Comparison of ENCODE assay signal across 10 cellular contexts in genomic region chr2:105926960-105927678, GRCh38.
DNase-seq lines count a peak whose midpoint lies in the region; ATAC-seq, FAIRE-seq and TF ChIP-seq lines count a peak whose summit lies in the region.
"Had no signal": no experiment of that assay in that cellular context is flagged by ENCODE, and none has a peak within 500 bp of the region (broad histone marks: within the 10 kb centered on the region; RNA-seq: fewer than 3 reads in every experiment).

No MANE protein-coding gene starts in this region.

- peak; percentile 94 for DNase-seq in Jurkat, Clone E6-1 (ENCODE audit: low read depth, low spot score)
- DNase-seq in activated CD4-positive, alpha-beta T cell treated with anti-CD3 and anti-CD28 coated beads, Interleukin-2, amount 50 U/mL, for 1 hour = peak; percentile 38
- DNase-seq in activated naive CD8-positive, alpha-beta T cell treated with anti-CD3 and anti-CD28 coated beads, Interleukin-2, amount 50 U/mL, for 16 hours (ENCODE audit: low read depth, low spot score) = peak; percentile 7
- DNase-seq in stimulated activated CD4-positive, alpha-beta T cell treated with anti-CD3 and anti-CD28 coated beads, TNF-alpha, amount 100 ng/mL, for 4 hours (ENCODE audit: low read depth in 3 of 3) = peak in 2 of 3 experiments; percentile 21 to 40
- DNase-seq in D721Med (ENCODE audit: insufficient read length, low spot score) = no peak
- no peak for DNase-seq in breast epithelium (ENCODE audit: low spot score in 2 of 2)
- DNase-seq in HCEC 1CT = no peak
- DNase-seq: HFFc6; stimulated activated naive B cell treated with anti-CD40 and anti-IgM and Interleukin-4, amounts not matched to agents 10 μg/mL and 1 μg/mL and 100 μg/mL, for 72 hours had no signal

- FAIRE-seq in D721Med (lab: Jason Lieb, UNC) = no peak

- no peaks in the 10 kb centered on the region for H3K4me1 ChIP-seq in breast epithelium

- no peaks in the 10 kb centered on the region for H3K27me3 ChIP-seq in breast epithelium

- ATAC-seq in GM21737 (IDR thresholded peaks at IDR 0.05; ENCODE audit: unreplicated experiment) = no peak
- ATAC-seq: stimulated activated naive B cell treated with anti-CD40 and anti-IgM and Interleukin-4, amounts not matched to agents 10 μg/mL and 1 μg/mL and 100 μg/mL, for 72 hours had no signal

- intact Hi-C loops in breast epithelium (cut with DNase I; ENCODE audit: low total_unique reads) = no loop called here

- TF ChIP-seq CTCF in D721Med (IDR thresholded peaks at IDR 0.05; ENCODE audit: insufficient read depth, missing control alignments) = no peak
- TF ChIP-seq CTCF in breast epithelium (IDR thresholded peaks at IDR 0.05) = no peak

- no peak overlapping the region for H3K4me3 ChIP-seq in Jurkat, Clone E6-1 (ENCODE audit: low read length)
- H3K4me3 ChIP-seq in breast epithelium = no peak overlapping the region

- TF ChIP-seq POLR2A in breast epithelium (IDR thresholded peaks at IDR 0.05) = no peak

- H3K36me3 ChIP-seq in breast epithelium = no peaks in the 10 kb centered on the region

- no peak overlapping the region for H3K27ac ChIP-seq in breast epithelium

- H3K9me3 ChIP-seq in breast epithelium = no peaks in the 10 kb centered on the region

Comparison
In these comparisons a context has a peak if more than half of its experiments do, and no peak if none do; other contexts are left out.
1. DNase-seq: peak in Jurkat, Clone E6-1 (single experiment), activated CD4-positive, alpha-beta T cell treated with anti-CD3 and anti-CD28 coated beads, Interleukin-2, amount 50 U/mL, for 1 hour (single experiment), activated naive CD8-positive, alpha-beta T cell treated with anti-CD3 and anti-CD28 coated beads, Interleukin-2, amount 50 U/mL, for 16 hours (single experiment) and stimulated activated CD4-positive, alpha-beta T cell treated with anti-CD3 and anti-CD28 coated beads, TNF-alpha, amount 100 ng/mL, for 4 hours (2 of 3); none in D721Med (single experiment), breast epithelium (0 of 2) and HCEC 1CT (single experiment).